24 cellular contexts compared by ENCODE assay signal in the genomic region with DNA sequence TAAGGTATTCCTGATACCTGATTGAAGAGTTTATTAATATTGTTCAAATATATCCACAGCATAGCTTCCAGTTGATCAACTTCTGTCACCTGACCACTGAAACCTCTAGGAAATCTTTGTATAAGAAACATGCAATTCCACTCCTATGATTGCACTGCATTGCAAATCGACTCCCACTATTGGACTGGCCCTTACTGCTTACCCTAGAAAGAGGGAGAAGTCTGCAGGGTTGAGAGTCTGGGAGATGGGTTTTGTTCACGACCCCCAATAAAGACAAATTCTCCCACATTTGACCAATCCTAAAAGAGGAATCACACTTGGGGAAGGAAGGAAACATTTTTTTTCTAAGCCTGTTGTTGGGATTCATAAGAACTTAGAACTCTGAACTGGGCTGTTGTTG. TPM values are rescaled to one million over a fixed set of nuclear protein-coding genes. Genes with fewer than 3 reads are reported as not detected.
A peak's percentile ranks its signal among the peaks of the same experiment; 100 is the strongest.
DNase-seq lines count a peak whose midpoint lies in the region; ATAC-seq, FAIRE-seq and TF ChIP-seq lines count a peak whose summit lies in the region.
"Had no signal": no experiment of that assay in that cellular context is flagged by ENCODE, and none has a peak within 500 bp of the region (broad histone marks: within the 10 kb centered on the region; RNA-seq: fewer than 3 reads in every experiment).

No MANE protein-coding gene starts in this region.

- no peak overlapping the region for H2AK5ac ChIP-seq in neuronal stem cell (ENCODE audit: low read depth, low read length)

- no peak for DNase-seq in Calu3
- DNase-seq in PC-9, result peak in 1 of 2 experiments; percentile 20
- DNase-seq in endothelial cell of umbilical vein (ENCODE audit: low read depth, low spot score), result peak; percentile 25
- no peak for DNase-seq in left ventricle myocardium inferior
- DNase-seq in neuronal stem cell (ENCODE audit: low spot score), result no peak
- DNase-seq: 8988T; ACHN; BE2C; C1 segment of cervical spinal cord; CD4-positive, alpha-beta memory T cell; CD4-positive, CD25-positive, alpha-beta regulatory T cell; CD8-positive, alpha-beta memory T cell; COR-L47; DMS79 treated with DMSO at 0.1 percent for 48 hours; GF-D8 had no signal

- H3K27me3 ChIP-seq in PC-9 (ENCODE audit: insufficient read depth, low read depth) (no peaks in the 10 kb centered on the region), endothelial cell of umbilical vein (ENCODE audit: control insufficient read depth in 2 of 2, insufficient read depth in 2 of 2, low read length in 2 of 2) (no peaks in the 10 kb centered on the region), subcutaneous abdominal adipose tissue (ENCODE audit: control insufficient read depth in 5 of 5, insufficient read depth in 4 of 5, low read length in 5 of 5) (no peaks in the 10 kb centered on the region), left ventricle myocardium inferior (ENCODE audit: low read depth) (no peaks in the 10 kb centered on the region), neuronal stem cell (ENCODE audit: control insufficient read depth in 3 of 3, insufficient read depth in 3 of 3, low read depth in 1 of 3, low read length in 3 of 3) (no peaks in the 10 kb centered on the region)
- H3K27me3 ChIP-seq: BE2C, BLaER1 had no signal

- BruUV-seq in Calu3 (replicated peaks; lab: Mats Ljungman, UMichigan) (no TSS peak), PC-9 (replicated peaks; lab: Mats Ljungman, UMichigan) (no TSS peak), endothelial cell of umbilical vein (replicated peaks; lab: Mats Ljungman, UMichigan) (no TSS peak)

- no peaks in the 10 kb centered on the region for H3K27me3 Mint-ChIP-seq in Calu3 (ENCODE audit: unreplicated experiment)

- no peak for ATAC-seq in GM19324 (IDR thresholded peaks at IDR 0.05; ENCODE audit: low FRiP score, unreplicated experiment)

- H3K79me2 ChIP-seq in PC-9 (ENCODE audit: low read depth) (peaks cover 100% of the 10 kb centered on the region), endothelial cell of umbilical vein (ENCODE audit: control insufficient read depth, insufficient read depth, low read length) (no peaks in the 10 kb centered on the region)

- dilution Hi-C loops in endothelial cell of umbilical vein (cut with MboI; ENCODE audit: extremely low pct_ligation_motif_present, low sequenced_read_pairs), result no loop called here

- POLR2A ChIA-PET in PC-9 (lab: Charles Lee; ENCODE audit: unreplicated experiment) (no interaction called here), endothelial cell of umbilical vein (lab: Charles Lee) (no interaction called here)

- H3K9me3 ChIP-seq in PC-9 (ENCODE audit: insufficient read depth, low read depth), result no peaks in the 10 kb centered on the region
- H3K9me3 ChIP-seq in endothelial cell of umbilical vein (replicated peaks; ENCODE audit: control insufficient read depth, insufficient read depth, low read length), result no peaks in the 10 kb centered on the region
- no peaks in the 10 kb centered on the region for H3K9me3 ChIP-seq in subcutaneous abdominal adipose tissue (ENCODE audit: control insufficient read depth in 5 of 5, low read length in 5 of 5)
- no peaks in the 10 kb centered on the region for H3K9me3 ChIP-seq in left ventricle myocardium inferior (replicated peaks)
- H3K9me3 ChIP-seq in neuronal stem cell (replicated peaks in 1 of 2; ENCODE audit: control insufficient read depth in 2 of 2, insufficient read depth in 1 of 2, low read depth in 1 of 2, low read length in 2 of 2), result peaks cover 0 to 3% of the 10 kb centered on the region in 2 donors

- H3K4me2 ChIP-seq in PC-9, result no peak overlapping the region
- H3K4me2 ChIP-seq in endothelial cell of umbilical vein (ENCODE audit: insufficient read depth, low read length), result no peak overlapping the region
- no peak overlapping the region for H3K4me2 ChIP-seq in neuronal stem cell (ENCODE audit: insufficient read depth, low read length, poor library complexity, severe bottlenecking)
- H3K4me2 ChIP-seq: BLaER1 had no signal

- H3K36me3 Mint-ChIP-seq in Calu3 (ENCODE audit: insufficient read depth, unreplicated experiment), result peaks cover 86% of the 10 kb centered on the region
- H3K36me3 Mint-ChIP-seq: CD14-positive monocyte; CD4-positive, alpha-beta memory T cell; CD4-positive, CD25-positive, alpha-beta regulatory T cell; CD8-positive, alpha-beta memory T cell had no signal

- H4K91ac ChIP-seq in neuronal stem cell (ENCODE audit: low read depth, low read length, poor library complexity), result no peak overlapping the region

- peak overlapping the region; percentile 60 for H3K27ac Mint-ChIP-seq in Calu3 (ENCODE audit: unreplicated experiment)
- H3K27ac Mint-ChIP-seq: CD4-positive, alpha-beta memory T cell; CD4-positive, CD25-positive, alpha-beta regulatory T cell had no signal

- no peak overlapping the region for H3K14ac ChIP-seq in neuronal stem cell (ENCODE audit: low read length)

- H3K4me1 Mint-ChIP-seq in Calu3 (ENCODE audit: low read depth, unreplicated experiment), result peaks cover 76% of the 10 kb centered on the region
- H3K4me1 Mint-ChIP-seq: CD4-positive, alpha-beta memory T cell; CD4-positive, CD25-positive, alpha-beta regulatory T cell; CD8-positive, alpha-beta memory T cell had no signal

- H4K8ac ChIP-seq in neuronal stem cell (ENCODE audit: low read depth, low read length), result no peak overlapping the region

- no peak overlapping the region for H3K4me3 ChIP-seq in PC-9
- H3K4me3 ChIP-seq in endothelial cell of umbilical vein (replicated peaks in 1 of 3; ENCODE audit: insufficient read depth in 1 of 3, low read depth in 1 of 3, low read length in 3 of 3), result no peak overlapping the region
- no peak overlapping the region for H3K4me3 ChIP-seq in subcutaneous abdominal adipose tissue (ENCODE audit: low read depth in 1 of 5, low read length in 5 of 5)
- no peak overlapping the region for H3K4me3 ChIP-seq in left ventricle myocardium inferior
- no peak overlapping the region for H3K4me3 ChIP-seq in neuronal stem cell (ENCODE audit: low read length in 2 of 2)
- H3K4me3 ChIP-seq: BLaER1 had no signal

- no peak for FAIRE-seq in endothelial cell of umbilical vein (lab: Jason Lieb, UNC)
- FAIRE-seq: A204.1, D721Med, G401.6, GM12891, GM19239 had no signal

- no peak overlapping the region for H3K9ac ChIP-seq in endothelial cell of umbilical vein (replicated peaks; ENCODE audit: extremely low read depth, insufficient read depth, low read length)
- no peak overlapping the region for H3K9ac ChIP-seq in subcutaneous abdominal adipose tissue (ENCODE audit: low read length in 5 of 5)
- H3K9ac ChIP-seq in neuronal stem cell (ENCODE audit: low read depth, low read length, poor library complexity), result no peak overlapping the region
- H3K9ac ChIP-seq: BLaER1 had no signal

- no peak for TF ChIP-seq POLR2A in endothelial cell of umbilical vein (IDR thresholded peaks at IDR 0.05; ENCODE audit: low read depth, low read length)

- H2BK120ac ChIP-seq in neuronal stem cell (ENCODE audit: low read depth, low read length), result no peak overlapping the region

- no peak overlapping the region for H2AFZ ChIP-seq in PC-9
- H2AFZ ChIP-seq in endothelial cell of umbilical vein (ENCODE audit: low read depth, low read length), result no peak overlapping the region
- H2AFZ ChIP-seq in neuronal stem cell (ENCODE audit: low read length), result no peak overlapping the region

- no CpG with 5 or more reads among the region's 2 CpGs for WGBS in neuronal stem cell (ENCODE audit: extremely low coverage in 2 of 2, insufficient read length in 2 of 2, insufficient replicate concordance in 1 of 2), 2 donors

- no peak overlapping the region for H3K4ac ChIP-seq in neuronal stem cell (ENCODE audit: low read length)

- peaks cover 89% of the 10 kb centered on the region for H3F3A ChIP-seq in PC-9 (ENCODE audit: insufficient read depth, low read depth)

- no peak overlapping the region for H3K18ac ChIP-seq in neuronal stem cell (ENCODE audit: low read length)

- no peak overlapping the region for H2BK12ac ChIP-seq in neuronal stem cell (ENCODE audit: low read length)

- intact Hi-C loops in Calu3 (cut with micrococcal nuclease; ENCODE audit: unreplicated experiment) (no loop called here), PC-9 (cut with micrococcal nuclease; ENCODE audit: unreplicated experiment) (no loop called here), endothelial cell of umbilical vein (cut with micrococcal nuclease) (loop anchor here (1.0 to 10.0 kb wide), 4 partner anchors 131 to 1221 kb away; no protein-coding TSS in a partner anchor), left ventricle myocardium inferior (cut with micrococcal nuclease) (no loop called here)

- H2BK15ac ChIP-seq in neuronal stem cell (ENCODE audit: low read length), result no peak overlapping the region

- peaks cover 77% of the 10 kb centered on the region for H3K36me3 ChIP-seq in PC-9 (ENCODE audit: low read depth)
- no peaks in the 10 kb centered on the region for H3K36me3 ChIP-seq in endothelial cell of umbilical vein (ENCODE audit: control insufficient read depth in 2 of 2, extremely low read depth in 1 of 2, insufficient read depth in 2 of 2, low read length in 2 of 2)
- H3K36me3 ChIP-seq in subcutaneous abdominal adipose tissue (ENCODE audit: control insufficient read depth in 5 of 5, insufficient read depth in 5 of 5, low read length in 5 of 5), result peaks cover 0 to 12% (median 2%) of the 10 kb centered on the region in 5 donors
- no peaks in the 10 kb centered on the region for H3K36me3 ChIP-seq in left ventricle myocardium inferior
- H3K36me3 ChIP-seq in neuronal stem cell (replicated peaks in 1 of 2; ENCODE audit: control insufficient read depth in 2 of 2, insufficient read depth in 2 of 2, low read length in 2 of 2), result peaks cover 2 to 4% of the 10 kb centered on the region in 2 donors

- no peaks in the 10 kb centered on the region for H3K9me2 ChIP-seq in PC-9 (ENCODE audit: insufficient read depth)

- H3K9me1 ChIP-seq in endothelial cell of umbilical vein (replicated peaks; ENCODE audit: control insufficient read depth, extremely low read depth, insufficient read depth, low read length), result no peaks in the 10 kb centered on the region

- H3K9me3 Mint-ChIP-seq in Calu3 (ENCODE audit: low read depth, unreplicated experiment), result no peaks in the 10 kb centered on the region
- H3K9me3 Mint-ChIP-seq: CD4-positive, alpha-beta memory T cell had no signal

- H3K27ac ChIP-seq in PC-9 (peak overlapping the region; percentile 28), endothelial cell of umbilical vein (ENCODE audit: insufficient read depth, low read depth, low read length) (peak overlapping the region; percentile 76), subcutaneous abdominal adipose tissue (ENCODE audit: low read depth, low read length) (peak overlapping the region; percentile 87), left ventricle myocardium inferior (replicated peaks) (no peak overlapping the region), neuronal stem cell (replicated peaks; ENCODE audit: low read length) (no peak overlapping the region)
- H3K27ac ChIP-seq: BLaER1 had no signal

- TF ChIP-seq CTCF in Calu3 (IDR thresholded peaks at IDR 0.05; ENCODE audit: unreplicated experiment) (no peak), PC-9 (conservative IDR thresholded peaks at IDR 0.05) (no peak), endothelial cell of umbilical vein (IDR thresholded peaks at IDR 0.05; ENCODE audit: extremely low read depth in 1 of 2, insufficient read depth in 1 of 2, low read depth in 1 of 2, low read length in 2 of 2) (no peak), left ventricle myocardium inferior (IDR thresholded peaks at IDR 0.05; ENCODE audit: borderline replicate concordance) (no peak)

- H3K79me1 ChIP-seq in neuronal stem cell (ENCODE audit: low read depth, low read length), result no peaks in the 10 kb centered on the region

- H2BK5ac ChIP-seq in neuronal stem cell (ENCODE audit: low read length), result no peak overlapping the region

- H3K4me1 ChIP-seq in PC-9 (replicated peaks; ENCODE audit: insufficient read depth) (peaks cover 29% of the 10 kb centered on the region), endothelial cell of umbilical vein (ENCODE audit: control insufficient read depth, extremely low read depth, insufficient read depth, low read length) (peaks cover 59% of the 10 kb centered on the region), subcutaneous abdominal adipose tissue (ENCODE audit: control insufficient read depth in 5 of 5, insufficient read depth in 5 of 5, low read length in 5 of 5) (peaks cover 6 to 53% (median 25%) of the 10 kb centered on the region in 5 donors), left ventricle myocardium inferior (peaks cover 13% of the 10 kb centered on the region), neuronal stem cell (ENCODE audit: control insufficient read depth in 2 of 2, insufficient read depth in 1 of 2, low read depth in 1 of 2, low read length in 2 of 2) (no peaks in the 10 kb centered on the region)
- H3K4me1 ChIP-seq: BE2C had no signal

- CTCF ChIA-PET in Calu3 (lab: Charles Lee) (no interaction called here), PC-9 (lab: Charles Lee) (no interaction called here), endothelial cell of umbilical vein (lab: Charles Lee) (interaction anchor here (1.7 kb wide), 1 partner anchor 417 kb away, joined by 9 read pairs; no protein-coding TSS in a partner anchor)

- H4K20me1 ChIP-seq in PC-9 (ENCODE audit: insufficient read depth) (peaks cover 75% of the 10 kb centered on the region), endothelial cell of umbilical vein (replicated peaks; ENCODE audit: control insufficient read depth, extremely low read depth, insufficient read depth, low read length) (no peaks in the 10 kb centered on the region)

- no peak overlapping the region for H3K23ac ChIP-seq in neuronal stem cell (ENCODE audit: low read depth, low read length, poor library complexity)

- no peak overlapping the region for H3K4me3 Mint-ChIP-seq in Calu3 (ENCODE audit: low read depth, unreplicated experiment)
- H3K4me3 Mint-ChIP-seq: CD14-positive monocyte; CD4-positive, alpha-beta memory T cell; CD4-positive, CD25-positive, alpha-beta regulatory T cell; CD8-positive, alpha-beta memory T cell had no signal

RNA-seq across cellular contexts. Expression of gene TNFRSF21, which starts 43.7 kb away (rescaled TPM):
- total RNA-seq in Calu3 (2022), result 255 and 282 TPM in 2 replicates
- 172 and 219 TPM in 2 replicates for total RNA-seq in PC-9 (2021)
- 40.6 and 52.3 TPM in 2 replicates for total RNA-seq in endothelial cell of umbilical vein
- 24.9 and 26.0 TPM in 2 replicates for polyA plus RNA-seq in endothelial cell of umbilical vein
- 29.9 and 30.9 TPM in 2 replicates for polyA plus RNA-seq in endothelial cell of umbilical vein (2011; cell fraction: cytosol; rRNA removed)
- polyA plus RNA-seq in endothelial cell of umbilical vein (2011; cell fraction: nucleus; rRNA removed), result 14.2 and 15.3 TPM in 2 replicates
- polyA plus RNA-seq in endothelial cell of umbilical vein (2012), result 44.0 and 56.2 TPM in 2 replicates
- 44.6 and 48.0 TPM in 2 replicates for polyA minus RNA-seq in endothelial cell of umbilical vein
- polyA minus RNA-seq in endothelial cell of umbilical vein (2011; cell fraction: cytosol; rRNA and poly(A)+ RNA removed), result 14.5 TPM
- 30.7 and 30.8 TPM in 2 replicates for polyA minus RNA-seq in endothelial cell of umbilical vein (2011; cell fraction: nucleus; rRNA and poly(A)+ RNA removed)
- total RNA-seq in left ventricle myocardium inferior, result 6.3 TPM
- 28.9 TPM for polyA plus RNA-seq in neuronal stem cell (2013, experiment 1 of 2)
- polyA plus RNA-seq in neuronal stem cell (2013, experiment 2 of 2), result 28.2 TPM
- polyA plus RNA-seq: CD4-positive, alpha-beta memory T cell; CD4-positive, CD25-positive, alpha-beta regulatory T cell had no signal

Comparison
In these comparisons a context has a peak if more than half of its experiments do, and no peak if none do; other contexts are left out.
1. H3K27ac ChIP-seq: peak in PC-9 (single experiment), endothelial cell of umbilical vein (single experiment) and subcutaneous abdominal adipose tissue (single experiment); none in left ventricle myocardium inferior (single experiment) and neuronal stem cell (single experiment).